20 cellular contexts compared by ENCODE assay signal in the genomic region with DNA sequence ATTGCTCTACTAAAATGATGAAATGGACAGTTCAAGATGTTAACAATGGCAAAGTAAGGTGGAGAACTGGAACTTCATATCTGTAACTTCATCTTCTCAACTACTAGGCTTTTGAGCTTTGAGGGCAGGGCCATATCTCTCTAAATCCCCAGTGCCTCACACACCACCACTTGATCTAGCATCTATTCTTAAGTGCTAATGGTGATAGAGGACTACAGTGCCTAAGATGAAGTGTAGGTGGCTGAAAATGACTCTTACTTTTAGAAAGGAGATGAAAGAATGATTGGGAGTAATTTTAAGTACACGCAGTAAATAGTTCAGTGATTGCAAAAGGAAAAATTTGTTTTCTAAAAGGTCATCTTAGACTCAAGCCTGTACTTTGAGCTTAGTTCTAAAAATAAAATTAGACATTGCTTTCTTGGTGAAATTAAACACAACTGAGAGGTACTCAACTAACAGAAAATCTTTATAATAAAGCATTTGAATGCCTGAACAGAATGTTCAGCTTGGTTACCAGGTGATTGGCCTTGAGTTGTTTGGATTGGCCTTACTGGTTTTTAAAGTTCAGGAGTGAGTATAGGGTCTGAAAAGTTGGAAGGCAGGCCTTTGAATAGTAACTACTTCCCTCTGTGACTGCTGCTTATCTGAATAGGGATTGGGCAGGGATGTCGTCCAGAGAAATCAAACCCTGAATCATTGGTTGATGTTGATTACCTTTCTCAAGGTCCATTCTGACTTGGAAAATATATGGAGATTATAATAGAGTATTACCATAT.
"Had no signal": no experiment of that assay in that cellular context is flagged by ENCODE, and none has a peak within 500 bp of the region (broad histone marks: within the 10 kb centered on the region; RNA-seq: fewer than 3 reads in every experiment).

No MANE protein-coding gene starts in this region.

- H3K4me3 ChIP-seq: breast epithelium had no signal

- H3K27ac ChIP-seq: breast epithelium had no signal

- DNase-seq: activated CD4-positive, alpha-beta T cell treated with anti-CD3 and anti-CD28 coated beads for 48 hours; activated CD4-positive, alpha-beta T cell treated with anti-CD3 and anti-CD28 coated beads, Interleukin-2, amount 50 U/mL, for 48 hours; activated CD4-positive, CD25-positive, alpha-beta regulatory T cell treated with anti-CD3 and anti-CD28 coated beads, Interleukin-2, amount 50 U/mL, for 72 hours; activated CD8-positive, alpha-beta memory T cell treated with anti-CD3 and anti-CD28 coated beads for 24 hours; activated gamma-delta T cell treated with Interleukin-2 at 50 U/mL for 16 hours; activated naive CD4-positive, alpha-beta T cell treated with anti-CD3 and anti-CD28 coated beads, Interleukin-2, amount 10 ng/mL, durations not matched to agents 7 days and 5 days; activated naive CD8-positive, alpha-beta T cell treated with anti-CD3 and anti-CD28 coated beads for 36 hours; activated T-cell treated with anti-CD3 and anti-CD28 coated beads, Interleukin-2, amount 50 U/mL, for 72 hours; central memory CD4-positive, alpha-beta T cell; KG1; NCI-H1048; NCI-H1930; NCI-H345; NCI-H510A; NCI-H526 treated with DMSO at 0.1 percent for 48 hours; NCI-H82; SIG-M5; T-helper 17 cell; T-helper 9 cell had no signal

- H3K27me3 ChIP-seq: breast epithelium had no signal

- H3K4me1 ChIP-seq: breast epithelium had no signal

- ATAC-seq: activated T-cell treated with anti-CD3 and anti-CD28 coated beads, Interleukin-2, amount 50 U/mL, for 72 hours; T-helper 17 cell had no signal

- H3K9me3 ChIP-seq: breast epithelium had no signal

- H3K36me3 ChIP-seq: breast epithelium had no signal
